In genomic region chr10:96587255-96588059, GRCh38 we compare ENCODE assay signal across 7 cellular contexts. TPM values are rescaled to one million over a fixed set of nuclear protein-coding genes. Genes with fewer than 3 reads are reported as not detected.
DNase-seq lines count a peak whose midpoint lies in the region; ATAC-seq and TF ChIP-seq lines count a peak whose summit lies in the region.

No MANE protein-coding gene starts in this region.

- H3K4me1 ChIP-seq in SJSA1 (replicated peaks): peaks cover 29% of the 10 kb centered on the region
- H3K4me1 ChIP-seq in lower lobe of right lung: peaks cover 55% of the 10 kb centered on the region
- peaks cover 11% of the 10 kb centered on the region for H3K4me1 ChIP-seq in stomach smooth muscle (ENCODE audit: control insufficient read depth, insufficient read depth, low read length)

- peak; percentile 30 for DNase-seq in GM10266 (ENCODE audit: extremely low spot score)
- DNase-seq in HT1080 (ENCODE audit: low read depth): peak; percentile 84
- DNase-seq in SJSA1 (ENCODE audit: low read depth in 1 of 2, low spot score in 2 of 2): peak; percentile 69 to 86
- DNase-seq in dermis microvascular lymphatic vessel endothelial cell (ENCODE audit: low read depth in 2 of 2): peak; percentile 69 to 86
- DNase-seq in lower lobe of right lung: no peak
- no peak for DNase-seq in AG20443 (ENCODE audit: low spot score)

- H3K27me3 ChIP-seq in SJSA1 (replicated peaks) (no peaks in the 10 kb centered on the region), lower lobe of right lung (ENCODE audit: low read depth) (no peaks in the 10 kb centered on the region), stomach smooth muscle (ENCODE audit: control insufficient read depth in 1 of 2, insufficient read depth in 2 of 2, low read length in 2 of 2) (no peaks in the 10 kb centered on the region)

- peak overlapping the region; percentile 97 to 98 for H3K9ac ChIP-seq in stomach smooth muscle (ENCODE audit: low read length in 2 of 2)

- peak overlapping the region; percentile 100 for H3K4me3 ChIP-seq in SJSA1
- H3K4me3 ChIP-seq in lower lobe of right lung: peak overlapping the region; percentile 77
- peak overlapping the region; percentile 75 to 88 for H3K4me3 ChIP-seq in stomach smooth muscle (ENCODE audit: low read length in 2 of 2)

- H3K27ac ChIP-seq in SJSA1 (peak overlapping the region; percentile 97), lower lobe of right lung (peak overlapping the region; percentile 98), stomach smooth muscle (ENCODE audit: low read length) (peak overlapping the region; percentile 97)

- intact Hi-C loops in lower lobe of right lung (cut with DNase I): no loop called here

- H3K9me3 ChIP-seq in SJSA1 (replicated peaks) (peaks cover 4% of the 10 kb centered on the region; the same call in 1 of the 2 replicates), lower lobe of right lung (no peaks in the 10 kb centered on the region), stomach smooth muscle (ENCODE audit: control insufficient read depth in 2 of 2, low read length in 2 of 2) (no peaks in the 10 kb centered on the region)

- TF ChIP-seq CTCF in GM10266 (IDR thresholded peaks at IDR 0.05; ENCODE audit: control insufficient read depth, insufficient read depth, low read depth, missing control alignments) (no peak), lower lobe of right lung (IDR thresholded peaks at IDR 0.05) (no peak)

- H3K36me3 ChIP-seq in SJSA1: peaks cover 25% of the 10 kb centered on the region
- no peaks in the 10 kb centered on the region for H3K36me3 ChIP-seq in lower lobe of right lung
- no peaks in the 10 kb centered on the region for H3K36me3 ChIP-seq in stomach smooth muscle (ENCODE audit: control insufficient read depth in 2 of 2, insufficient read depth in 2 of 2, low read length in 2 of 2)

- ATAC-seq in lower lobe of right lung: peak in 1 of 2 donors; percentile 62

RNA-seq across cellular contexts. Expression of gene TM9SF3, which starts 0.6 kb away (rescaled TPM):
- 50.4 and 63.1 TPM in 2 replicates for total RNA-seq in HT1080 (2014; rRNA removed; shearing (Covaris generic))
- 130 and 170 TPM in 2 replicates for polyA plus RNA-seq in HT1080 (2015; cell fraction: cytosol; rRNA removed)
- 109 and 152 TPM in 2 replicates for polyA plus RNA-seq in HT1080 (2015; cell fraction: nucleus; rRNA removed)
- total RNA-seq in SJSA1 (2014; rRNA removed; shearing (Covaris generic)): 119 and 139 TPM in 2 replicates
- total RNA-seq in dermis microvascular lymphatic vessel endothelial cell (67.9 and 69.2 TPM in 2 replicates), lower lobe of right lung (112 TPM)

Comparison
In these comparisons a context has a peak if more than half of its experiments do, and no peak if none do; other contexts are left out.
1. DNase-seq: peak in GM10266 (single experiment), HT1080 (single experiment), SJSA1 (2 of 2) and dermis microvascular lymphatic vessel endothelial cell (2 of 2); none in lower lobe of right lung (single experiment) and AG20443 (single experiment).
2. Peak in every context shown above with its lines, with median percentiles within 50 percentile points of each other: H3K27ac ChIP-seq and H3K4me3 ChIP-seq.